Comparison of ENCODE assay signal across 8 cellular contexts in genomic region chr12:4320859-4321701, GRCh38. TPM values are rescaled to one million over a fixed set of nuclear protein-coding genes. Genes with fewer than 3 reads are reported as not detected.
DNase-seq lines count a peak whose midpoint lies in the region; ATAC-seq and TF ChIP-seq lines count a peak whose summit lies in the region.

A gene with protein sequence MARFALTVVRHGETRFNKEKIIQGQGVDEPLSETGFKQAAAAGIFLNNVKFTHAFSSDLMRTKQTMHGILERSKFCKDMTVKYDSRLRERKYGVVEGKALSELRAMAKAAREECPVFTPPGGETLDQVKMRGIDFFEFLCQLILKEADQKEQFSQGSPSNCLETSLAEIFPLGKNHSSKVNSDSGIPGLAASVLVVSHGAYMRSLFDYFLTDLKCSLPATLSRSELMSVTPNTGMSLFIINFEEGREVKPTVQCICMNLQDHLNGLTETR (plus strand): TSS chr12:4321213. CDS start chr12:4321272, 59 bp downstream.

- no peaks in the 10 kb centered on the region for H3K36me3 ChIP-seq in CD4-positive, CD25-positive, alpha-beta regulatory T cell (ENCODE audit: control insufficient read depth, insufficient read depth, low read length)
- H3K36me3 ChIP-seq in right lobe of liver = no peaks in the 10 kb centered on the region

- DNase-seq in CD4-positive, CD25-positive, alpha-beta regulatory T cell = peak; percentile 90 to 96 (median 92)
- DNase-seq in NCI-H82 (lab: John Stamatoyannopoulos, UW) = peak; percentile 98
- DNase-seq in activated CD4-positive, alpha-beta memory T cell treated with anti-CD3 and anti-CD28 coated beads for 36 hours = peak; percentile 94
- DNase-seq in dorsolateral prefrontal cortex = peak; percentile 87 to 99 (median 94)
- DNase-seq in right lobe of liver = peak; percentile 94 to 96 (median 95)
- DNase-seq in stimulated activated CD4-positive, alpha-beta T cell treated with anti-CD3 and anti-CD28 coated beads, Interleukin-4, amount 100 ng/mL, for 24 hours = peak; percentile 91

- H3K36me3 Mint-ChIP-seq in CD4-positive, CD25-positive, alpha-beta regulatory T cell = peaks cover 7% of the 10 kb centered on the region
- peaks cover 7% of the 10 kb centered on the region for H3K36me3 Mint-ChIP-seq in activated CD4-positive, alpha-beta memory T cell treated with anti-CD3 and anti-CD28 coated beads for 36 hours

- peak within 1 kb of the TSS; percentile 85 for H3K27ac ChIP-seq in CD4-positive, CD25-positive, alpha-beta regulatory T cell (ENCODE audit: insufficient read depth, low read length, poor library complexity, severe bottlenecking)
- H3K27ac ChIP-seq in dorsolateral prefrontal cortex = peak within 1 kb of the TSS; percentile 36 to 95 (median 83)
- H3K27ac ChIP-seq in right lobe of liver = peak within 1 kb of the TSS; percentile 36 to 77 (median 48)

- H3K4me3 ChIP-seq in CD4-positive, CD25-positive, alpha-beta regulatory T cell (ENCODE audit: low read depth, low read length) = peak within 1 kb of the TSS; percentile 92
- H3K4me3 ChIP-seq in dorsolateral prefrontal cortex (peak within 1 kb of the TSS; percentile 64 to 100 (median 89)), right lobe of liver (peak within 1 kb of the TSS; percentile 59 to 84 (median 80))

- TF ChIP-seq CTCF in dorsolateral prefrontal cortex (IDR thresholded peaks at IDR 0.05 in 54 of 56, conservative IDR thresholded peaks at IDR 0.05 in 2 of 56; ENCODE audit: low read depth in 1 of 56, partially characterized antibody in 56 of 56) = peak in 25 of 56 donors; percentile 3 to 50 (median 18)
- TF ChIP-seq CTCF in right lobe of liver (IDR thresholded peaks at IDR 0.05) = no peak

- intact Hi-C loops in activated CD4-positive, alpha-beta memory T cell treated with anti-CD3 and anti-CD28 coated beads for 36 hours (cut with micrococcal nuclease) = loop anchor here (1.0 to 10.0 kb wide), 5 partner anchors 28 to 568 kb away; partner anchors contain the start of genes CRACR2A and RAD51AP1
- intact Hi-C loops in dorsolateral prefrontal cortex (cut with DNase I) = loop anchor here (5.0 to 10.0 kb wide), 4 partner anchors 39 to 331 kb away; partner anchors contain the start of gene RAD51AP1 (in 1 of the 2)
- intact Hi-C loops in right lobe of liver (cut with DNase I) = no loop called here

- peak; percentile 94 for TF ChIP-seq POLR2A in right lobe of liver (IDR thresholded peaks at IDR 0.05)

- H3K4me3 Mint-ChIP-seq in CD4-positive, CD25-positive, alpha-beta regulatory T cell = peak within 1 kb of the TSS; percentile 86 to 96 (median 96)
- peak within 1 kb of the TSS; percentile 94 for H3K4me3 Mint-ChIP-seq in activated CD4-positive, alpha-beta memory T cell treated with anti-CD3 and anti-CD28 coated beads for 36 hours

- CTCF ChIA-PET in activated CD4-positive, alpha-beta memory T cell treated with anti-CD3 and anti-CD28 coated beads for 36 hours (lab: Charles Lee) = interaction anchor here (2.1 kb wide), 1 partner anchor 10 kb away, joined by 5 read pairs; no protein-coding TSS in a partner anchor

- WGBS in right lobe of liver (ENCODE audit: insufficient coverage, low coverage, low lambda C conversion rate, missing lambda C conversion rate) = 0% methylated on average over 1 of the region's 76 CpGs

- no peaks in the 10 kb centered on the region for H3K9me3 Mint-ChIP-seq in CD4-positive, CD25-positive, alpha-beta regulatory T cell
- no peaks in the 10 kb centered on the region for H3K9me3 Mint-ChIP-seq in activated CD4-positive, alpha-beta memory T cell treated with anti-CD3 and anti-CD28 coated beads for 36 hours

- H3K27ac Mint-ChIP-seq in CD4-positive, CD25-positive, alpha-beta regulatory T cell = peak within 1 kb of the TSS; percentile 91 to 96 (median 94)
- peak within 1 kb of the TSS; percentile 87 for H3K27ac Mint-ChIP-seq in activated CD4-positive, alpha-beta memory T cell treated with anti-CD3 and anti-CD28 coated beads for 36 hours

- H3K27me3 Mint-ChIP-seq in CD4-positive, CD25-positive, alpha-beta regulatory T cell = no peaks in the 10 kb centered on the region
- no peaks in the 10 kb centered on the region for H3K27me3 Mint-ChIP-seq in activated CD4-positive, alpha-beta memory T cell treated with anti-CD3 and anti-CD28 coated beads for 36 hours

- H3K4me1 ChIP-seq in CD4-positive, CD25-positive, alpha-beta regulatory T cell (ENCODE audit: control insufficient read depth, insufficient read depth, low read length, poor library complexity, severe bottlenecking) = peaks cover 21% of the 10 kb centered on the region
- H3K4me1 ChIP-seq in right lobe of liver = peaks cover 0 to 8% (median 0%) of the 10 kb centered on the region in 4 donors

- no peaks in the 10 kb centered on the region for H3K27me3 ChIP-seq in CD4-positive, CD25-positive, alpha-beta regulatory T cell (ENCODE audit: control insufficient read depth, insufficient read depth, low read length)
- no peaks in the 10 kb centered on the region for H3K27me3 ChIP-seq in dorsolateral prefrontal cortex
- H3K27me3 ChIP-seq in right lobe of liver = no peaks in the 10 kb centered on the region

- peak; percentile 97 to 98 for ATAC-seq in CD4-positive, CD25-positive, alpha-beta regulatory T cell (ENCODE audit: low read depth in 2 of 2)
- ATAC-seq in GM19452 (IDR thresholded peaks at IDR 0.05; ENCODE audit: unreplicated experiment) (peak; percentile 97), HG03575 (IDR thresholded peaks at IDR 0.05; ENCODE audit: extremely low read depth, insufficient number of reproducible peaks, low FRiP score, unreplicated experiment) (peak; percentile 36), right lobe of liver (peak; percentile 99 to 100 (median 99))

- POLR2A ChIA-PET in activated CD4-positive, alpha-beta memory T cell treated with anti-CD3 and anti-CD28 coated beads for 36 hours (lab: Charles Lee) = interaction anchor here (1.3 to 1.6 kb wide), 2 partner anchors 28 to 52 kb away, joined by 4 to 5 read pairs; no protein-coding TSS in a partner anchor

- H3K4me1 Mint-ChIP-seq in CD4-positive, CD25-positive, alpha-beta regulatory T cell = peaks cover 23 to 50% (median 39%) of the 10 kb centered on the region in 4 donors
- peaks cover 34% of the 10 kb centered on the region for H3K4me1 Mint-ChIP-seq in activated CD4-positive, alpha-beta memory T cell treated with anti-CD3 and anti-CD28 coated beads for 36 hours (ENCODE audit: low read depth)

- H3K9me3 ChIP-seq in CD4-positive, CD25-positive, alpha-beta regulatory T cell (ENCODE audit: control insufficient read depth in 2 of 2, low read length in 2 of 2) = no peaks in the 10 kb centered on the region
- H3K9me3 ChIP-seq in right lobe of liver = no peaks in the 10 kb centered on the region

RNA-seq across cellular contexts. Expression of the gene that starts here (rescaled TPM):
- total RNA-seq in CD4-positive, CD25-positive, alpha-beta regulatory T cell = 13.3 TPM
- 1 to 10 TPM; 2.1 to 7.1 (median 5.6) TPM for polyA plus RNA-seq in CD4-positive, CD25-positive, alpha-beta regulatory T cell
- 10 to 100 TPM; 12.0 to 13.6 TPM for total RNA-seq in activated CD4-positive, alpha-beta memory T cell treated with anti-CD3 and anti-CD28 coated beads for 36 hours
- total RNA-seq in dorsolateral prefrontal cortex (10 to 100 TPM in 108 of 120 experiments, 1 to 10 TPM in 12; 6.8 to 24.9 (median 15.4) TPM), right lobe of liver (1 to 10 TPM; 4.0 to 9.1 (median 5.1) TPM)

Comparison
In these comparisons a context has a peak if more than half of its experiments do, and no peak if none do; other contexts are left out.
1. Peak in every context shown above with its lines: DNase-seq, ATAC-seq, H3K4me3 ChIP-seq and H3K27ac ChIP-seq.
2. ATAC-seq: peak in every context shown above with its lines; median percentile 99 in right lobe of liver; 98 in CD4-positive, CD25-positive, alpha-beta regulatory T cell; 97 in GM19452; 36 in HG03575.
3. intact Hi-C loops: an anchor here in activated CD4-positive, alpha-beta memory T cell treated with anti-CD3 and anti-CD28 coated beads for 36 hours (1.0 to 10.0 kb wide) and dorsolateral prefrontal cortex (5.0 to 10.0 kb wide); none called in right lobe of liver.